ENCODE assay signal across 26 cellular contexts in the genomic region with DNA sequence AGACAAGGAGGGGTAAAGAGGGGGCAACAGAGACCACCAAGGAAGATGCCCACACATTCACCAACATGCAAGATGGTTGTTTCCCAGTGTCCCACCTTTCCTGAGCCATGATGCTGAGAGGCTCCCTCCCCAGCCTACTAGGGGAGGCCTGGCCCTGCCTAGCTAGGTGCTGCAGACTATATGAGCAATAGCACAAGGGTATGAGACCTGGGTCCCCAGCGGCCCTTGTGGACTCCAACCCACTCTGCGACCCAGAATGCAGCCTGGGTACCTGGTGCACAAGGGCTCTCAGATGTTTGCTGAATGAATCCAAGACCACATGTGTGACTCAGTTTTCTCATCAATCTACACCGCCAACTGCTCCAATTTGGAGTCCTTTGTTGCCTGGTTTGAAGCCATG.
"Had no signal": no experiment of that assay in that cellular context is flagged by ENCODE, and none has a peak within 500 bp of the region (broad histone marks: within the 10 kb centered on the region; RNA-seq: fewer than 3 reads in every experiment).

No MANE protein-coding gene starts in this region.

- DNase-seq: heart right ventricle; kidney glomerular epithelial cell; left cardiac atrium; left lung; lower lobe of right lung; mammary epithelial cell; naive B cell; natural killer cell; nephron progenitor cell; right cardiac atrium; stimulated activated CD4-positive, alpha-beta T cell treated with anti-CD3 and anti-CD28 coated beads, Interleukin-12 subunit alpha, Interleukin-12 subunit beta, amount 100 ng/mL, for 4 hours; stimulated activated CD4-positive, alpha-beta T cell treated with anti-CD3 and anti-CD28 coated beads, Interleukin-15, amount 100 ng/mL, for 24 hours; stimulated activated CD4-positive, alpha-beta T cell treated with anti-CD3 and anti-CD28 coated beads, Interleukin-2, amount 100 ng/mL, for 24 hours; stimulated activated CD4-positive, alpha-beta T cell treated with anti-CD3 and anti-CD28 coated beads, Interleukin-4, amount 100 ng/mL, for 1 hour; stimulated activated naive B cell treated with anti-CD40 and anti-IgM and Interleukin-4, amounts not matched to agents 10 μg/mL and 1 μg/mL and 100 μg/mL, for 72 hours; stimulated activated naive CD8-positive, alpha-beta T cell treated with anti-CD3 and anti-CD28 coated beads, Interleukin-15, Interleukin-2, amounts not matched to agents 100 U/mL and 50 U/mL, for 24 hours; stomach; trophoblast cell; upper lobe of right lung had no signal

- H3K36me3 ChIP-seq: neural progenitor cell, ovary had no signal

- H3K27ac Mint-ChIP-seq: natural killer cell; nephron progenitor cell; neural progenitor cell; progenitor cell of endocrine pancreas; stimulated activated naive B cell treated with anti-CD40 and anti-IgM and Interleukin-4, amounts not matched to agents 10 μg/mL and 1 μg/mL and 100 μg/mL, for 72 hours had no signal

- H3K4me1 ChIP-seq: left lung, lower lobe of right lung, neural progenitor cell, stomach, upper lobe of right lung had no signal

- H3K4me1 Mint-ChIP-seq: natural killer cell had no signal

- H3K27me3 ChIP-seq: heart right ventricle, hepatocyte, left lung, neural progenitor cell, ovary, stomach, testis, tibial artery, upper lobe of right lung had no signal

- H3K4me3 ChIP-seq: heart right ventricle, hepatocyte, left lung, lower lobe of right lung, neural progenitor cell, ovary, skin epidermis, stomach, testis, tibial artery, upper lobe of right lung had no signal

- H3K27ac ChIP-seq: hepatocyte, left lung, lower lobe of right lung, neural progenitor cell, upper lobe of right lung had no signal

- H3K9me3 Mint-ChIP-seq: naive B cell; natural killer cell; nephron progenitor cell; neural progenitor cell; stimulated activated naive B cell treated with anti-CD40 and anti-IgM and Interleukin-4, amounts not matched to agents 10 μg/mL and 1 μg/mL and 100 μg/mL, for 72 hours had no signal

- H3K27me3 Mint-ChIP-seq: naive B cell; progenitor cell of endocrine pancreas; stimulated activated naive B cell treated with anti-CD40 and anti-IgM and Interleukin-4, amounts not matched to agents 10 μg/mL and 1 μg/mL and 100 μg/mL, for 72 hours had no signal

- H3K9ac ChIP-seq: neural progenitor cell had no signal

- H3K9me3 ChIP-seq: heart right ventricle, left lung, lower lobe of right lung, ovary, stomach, testis, tibial artery, upper lobe of right lung had no signal

- H3K4me3 Mint-ChIP-seq: naive B cell; natural killer cell; nephron progenitor cell; neural progenitor cell; stimulated activated naive B cell treated with anti-CD40 and anti-IgM and Interleukin-4, amounts not matched to agents 10 μg/mL and 1 μg/mL and 100 μg/mL, for 72 hours had no signal

- ATAC-seq: left lung; lower lobe of right lung; natural killer cell; stimulated activated naive B cell treated with anti-CD40 and anti-IgM and Interleukin-4, amounts not matched to agents 10 μg/mL and 1 μg/mL and 100 μg/mL, for 72 hours; stimulated activated naive CD8-positive, alpha-beta T cell treated with anti-CD3 and anti-CD28 coated beads, Interleukin-15, Interleukin-2, amounts not matched to agents 100 U/mL and 50 U/mL, for 24 hours; upper lobe of right lung had no signal
